34 cellular contexts compared by ENCODE assay signal in the genomic region with DNA sequence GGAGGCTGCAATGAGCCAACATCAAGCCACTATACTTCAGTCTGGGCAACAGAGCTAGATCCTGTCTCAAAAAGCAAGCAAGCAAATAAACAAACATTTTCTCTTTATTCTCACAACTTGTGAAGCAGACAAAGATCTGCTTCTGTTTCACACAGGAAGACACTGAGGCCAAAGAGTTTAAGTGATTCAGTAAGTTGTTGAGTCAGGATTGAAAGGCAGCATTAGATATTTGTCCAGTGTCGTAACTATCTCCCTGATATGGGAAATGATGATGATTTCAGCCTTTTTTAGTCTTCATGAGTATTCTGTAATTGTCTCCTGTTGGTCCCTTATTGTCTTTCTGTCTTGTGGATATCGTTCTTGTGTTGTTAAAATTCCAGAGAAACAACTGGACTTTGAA. TPM values are rescaled to one million over a fixed set of nuclear protein-coding genes. Genes with fewer than 3 reads are reported as not detected.
DNase-seq lines count a peak whose midpoint lies in the region; ATAC-seq, FAIRE-seq and TF ChIP-seq lines count a peak whose summit lies in the region.
"Had no signal": no experiment of that assay in that cellular context is flagged by ENCODE, and none has a peak within 500 bp of the region (broad histone marks: within the 10 kb centered on the region; RNA-seq: fewer than 3 reads in every experiment).

No MANE protein-coding gene starts in this region.

- H3K36me3 Mint-ChIP-seq in stimulated activated memory B cell treated with anti-CD40 and anti-IgM and Interleukin-4, amounts not matched to agents 10 μg/mL and 1 μg/mL and 100 μg/mL, for 72 hours: no peaks in the 10 kb centered on the region
- H3K36me3 Mint-ChIP-seq: activated naive CD4-positive, alpha-beta T cell treated with anti-CD3 and anti-CD28 coated beads, Interleukin-2, amount 10 ng/mL, durations not matched to agents 7 days and 5 days had no signal

- DNase-seq in EH (ENCODE audit: low read depth) (peak; percentile 33), M059J (ENCODE audit: low read depth) (peak; percentile 29), bronchial epithelial cell (ENCODE audit: low read depth) (peak; percentile 88), osteoblast (ENCODE audit: insufficient read length, low spot score, missing footprints) (no peak), Peyer's patch (no peak)
- DNase-seq: activated CD4-positive, alpha-beta T cell treated with anti-CD3 and anti-CD28 coated beads for 36 hours; activated CD8-positive, alpha-beta T cell treated with anti-CD3 and anti-CD28 coated beads, Interleukin-2, amount 10 ng/mL, durations not matched to agents 7 days and 5 days; activated naive CD4-positive, alpha-beta T cell treated with anti-CD3 and anti-CD28 coated beads, Interleukin-2, amount 10 ng/mL, durations not matched to agents 7 days and 5 days; colonic mucosa; COR-L47; DMS53; effector CD4-positive, alpha-beta T cell; GF-D8; head of caudate nucleus; mucosa of descending colon; NCI-H1417 treated with DMSO at 0.1 percent for 48 hours; NCI-H2081; NCI-H2227 treated with DMSO at 0.1 percent for 48 hours; NCI-H526 treated with DMSO at 0.1 percent for 48 hours; NK-92 treated with Interleukin-12 subunit alpha and Interleukin-12 subunit beta, amount 100 ng/mL, for 24 hours; PC-9; SIG-M5; stimulated activated CD4-positive, alpha-beta T cell treated with anti-CD3 and anti-CD28 coated beads, Interleukin-15, amount 100 ng/mL, for 24 hours; stimulated activated CD4-positive, alpha-beta T cell treated with anti-CD3 and anti-CD28 coated beads, Interleukin-4, amount 100 ng/mL, for 4 hours; transverse colon had no signal

- TF ChIP-seq POLR2A in Peyer's patch (IDR thresholded peaks at IDR 0.05): no peak

- no peak for FAIRE-seq in bronchial epithelial cell (lab: Jason Lieb, UNC)
- FAIRE-seq: H1 had no signal

- no peaks in the 10 kb centered on the region for H3K79me2 ChIP-seq in osteoblast (ENCODE audit: insufficient read depth, low read length)

- no peaks in the 10 kb centered on the region for H3K9me3 ChIP-seq in osteoblast (ENCODE audit: low read depth, low read length)
- no peaks in the 10 kb centered on the region for H3K9me3 ChIP-seq in Peyer's patch
- H3K9me3 ChIP-seq: adrenal gland, colonic mucosa, mucosa of descending colon, transverse colon had no signal

- H3K27ac Mint-ChIP-seq in stimulated activated memory B cell treated with anti-CD40 and anti-IgM and Interleukin-4, amounts not matched to agents 10 μg/mL and 1 μg/mL and 100 μg/mL, for 72 hours: no peak overlapping the region
- H3K27ac Mint-ChIP-seq: activated CD4-positive, alpha-beta T cell treated with anti-CD3 and anti-CD28 coated beads for 36 hours; activated CD8-positive, alpha-beta T cell treated with anti-CD3 and anti-CD28 coated beads, Interleukin-2, amount 10 ng/mL, durations not matched to agents 7 days and 5 days; activated naive CD4-positive, alpha-beta T cell treated with anti-CD3 and anti-CD28 coated beads, Interleukin-2, amount 10 ng/mL, durations not matched to agents 7 days and 5 days; activated T-helper 17 cell treated with anti-CD3 and anti-CD28 coated beads, Interleukin-2, amount 50 U/mL, for 72 hours; nephron had no signal

- H3K27ac ChIP-seq in osteoblast (ENCODE audit: low read depth, low read length) (peak overlapping the region; percentile 16), Peyer's patch (no peak overlapping the region)
- H3K27ac ChIP-seq: adrenal gland, C4-2B, colonic mucosa, epithelial cell of prostate, PC-9, transverse colon had no signal

- H3K4me3 Mint-ChIP-seq in stimulated activated memory B cell treated with anti-CD40 and anti-IgM and Interleukin-4, amounts not matched to agents 10 μg/mL and 1 μg/mL and 100 μg/mL, for 72 hours: no peak overlapping the region
- H3K4me3 Mint-ChIP-seq: activated CD4-positive, alpha-beta T cell treated with anti-CD3 and anti-CD28 coated beads for 36 hours; activated CD8-positive, alpha-beta T cell treated with anti-CD3 and anti-CD28 coated beads, Interleukin-2, amount 10 ng/mL, durations not matched to agents 7 days and 5 days; activated naive CD4-positive, alpha-beta T cell treated with anti-CD3 and anti-CD28 coated beads, Interleukin-2, amount 10 ng/mL, durations not matched to agents 7 days and 5 days; activated T-helper 17 cell treated with anti-CD3 and anti-CD28 coated beads, Interleukin-2, amount 50 U/mL, for 72 hours; nephron had no signal

- no peaks in the 10 kb centered on the region for H3K4me1 Mint-ChIP-seq in stimulated activated memory B cell treated with anti-CD40 and anti-IgM and Interleukin-4, amounts not matched to agents 10 μg/mL and 1 μg/mL and 100 μg/mL, for 72 hours
- H3K4me1 Mint-ChIP-seq: activated CD4-positive, alpha-beta T cell treated with anti-CD3 and anti-CD28 coated beads for 36 hours; activated naive CD4-positive, alpha-beta T cell treated with anti-CD3 and anti-CD28 coated beads, Interleukin-2, amount 10 ng/mL, durations not matched to agents 7 days and 5 days; activated T-helper 17 cell treated with anti-CD3 and anti-CD28 coated beads, Interleukin-2, amount 50 U/mL, for 72 hours; nephron had no signal

- peak overlapping the region; percentile 27 for H3K4me2 ChIP-seq in osteoblast (ENCODE audit: insufficient read depth, low read length)
- H3K4me2 ChIP-seq: PC-9 had no signal

- ATAC-seq in GM19395 (IDR thresholded peaks at IDR 0.05; ENCODE audit: unreplicated experiment): no peak
- no peak for ATAC-seq in stimulated activated memory B cell treated with anti-CD40 and anti-IgM and Interleukin-4, amounts not matched to agents 10 μg/mL and 1 μg/mL and 100 μg/mL, for 72 hours
- ATAC-seq: activated CD4-positive, alpha-beta T cell treated with anti-CD3 and anti-CD28 coated beads for 36 hours; activated CD8-positive, alpha-beta T cell treated with anti-CD3 and anti-CD28 coated beads, Interleukin-2, amount 10 ng/mL, durations not matched to agents 7 days and 5 days; activated T-helper 17 cell treated with anti-CD3 and anti-CD28 coated beads, Interleukin-2, amount 50 U/mL, for 72 hours; mucosa of descending colon had no signal

- H3K27me3 Mint-ChIP-seq in stimulated activated memory B cell treated with anti-CD40 and anti-IgM and Interleukin-4, amounts not matched to agents 10 μg/mL and 1 μg/mL and 100 μg/mL, for 72 hours: peaks cover 8% of the 10 kb centered on the region
- H3K27me3 Mint-ChIP-seq: activated naive CD4-positive, alpha-beta T cell treated with anti-CD3 and anti-CD28 coated beads, Interleukin-2, amount 10 ng/mL, durations not matched to agents 7 days and 5 days had no signal

- no peaks in the 10 kb centered on the region for H3K36me3 ChIP-seq in bronchial epithelial cell (ENCODE audit: control insufficient read depth, insufficient read depth, low read length)
- H3K36me3 ChIP-seq in osteoblast (ENCODE audit: insufficient read depth, low read length): no peaks in the 10 kb centered on the region
- H3K36me3 ChIP-seq in Peyer's patch: no peaks in the 10 kb centered on the region
- H3K36me3 ChIP-seq: adrenal gland, colonic mucosa, transverse colon had no signal

- H3K9me3 Mint-ChIP-seq in stimulated activated memory B cell treated with anti-CD40 and anti-IgM and Interleukin-4, amounts not matched to agents 10 μg/mL and 1 μg/mL and 100 μg/mL, for 72 hours: no peaks in the 10 kb centered on the region
- H3K9me3 Mint-ChIP-seq: activated naive CD4-positive, alpha-beta T cell treated with anti-CD3 and anti-CD28 coated beads, Interleukin-2, amount 10 ng/mL, durations not matched to agents 7 days and 5 days; nephron had no signal

- H3K4me3 ChIP-seq in bronchial epithelial cell (ENCODE audit: low read depth, low read length) (no peak overlapping the region), osteoblast (ENCODE audit: insufficient read depth, low read length) (no peak overlapping the region), Peyer's patch (no peak overlapping the region)
- H3K4me3 ChIP-seq: adrenal gland, colonic mucosa, lung, mucosa of descending colon, PC-9, transverse colon had no signal

- H3K27me3 ChIP-seq in bronchial epithelial cell (ENCODE audit: control insufficient read depth, insufficient read depth, low read length) (no peaks in the 10 kb centered on the region), osteoblast (ENCODE audit: insufficient read depth, low read length) (peaks cover 4% of the 10 kb centered on the region), Peyer's patch (no peaks in the 10 kb centered on the region)
- H3K27me3 ChIP-seq: adrenal gland, colonic mucosa, transverse colon had no signal

- no peak for TF ChIP-seq CTCF in bronchial epithelial cell (IDR thresholded peaks at IDR 0.05; ENCODE audit: insufficient read depth, low read length, severe bottlenecking)
- no peak for TF ChIP-seq CTCF in osteoblast (IDR thresholded peaks at IDR 0.05; ENCODE audit: extremely low read depth, low read depth, low read length)
- no peak for TF ChIP-seq CTCF in Peyer's patch (IDR thresholded peaks at IDR 0.05)

- no peaks in the 10 kb centered on the region for H4K20me1 ChIP-seq in osteoblast (ENCODE audit: insufficient read depth, low read length)

- H3K4me1 ChIP-seq in osteoblast (ENCODE audit: insufficient read depth, low read length) (peaks cover 12% of the 10 kb centered on the region), Peyer's patch (peaks cover 0 to 5% (median 0%) of the 10 kb centered on the region in 4 donors)
- H3K4me1 ChIP-seq: adrenal gland, colonic mucosa had no signal

- no peak overlapping the region for H2AFZ ChIP-seq in osteoblast (ENCODE audit: low read length)
- H2AFZ ChIP-seq: PC-9 had no signal

RNA-seq across cellular contexts. Expression of a gene that starts 59.5 kb away (rescaled TPM):
- total RNA-seq in M059J (2014; rRNA removed; shearing (Covaris generic)): 4.1 and 4.6 TPM in 2 replicates
- total RNA-seq in bronchial epithelial cell (2.9 and 3.1 TPM in 2 replicates), osteoblast (10.9 and 16.6 TPM in 2 replicates), Peyer's patch (100 to 1,000 TPM in 3 of 4 donors, 10 to 100 TPM in 1; 24.8 to 127 (median 114) TPM)
- total RNA-seq: activated CD4-positive, alpha-beta T cell treated with anti-CD3 and anti-CD28 coated beads for 36 hours; activated CD8-positive, alpha-beta T cell treated with anti-CD3 and anti-CD28 coated beads, Interleukin-2, amount 10 ng/mL, durations not matched to agents 7 days and 5 days; activated T-helper 17 cell treated with anti-CD3 and anti-CD28 coated beads, Interleukin-2, amount 50 U/mL, for 72 hours had no signal

Comparison
In these comparisons a context has a peak if more than half of its experiments do, and no peak if none do; other contexts are left out.
1. DNase-seq: peak in EH (single experiment), M059J (single experiment) and bronchial epithelial cell (single experiment); none in osteoblast (single experiment) and Peyer's patch (0 of 3).